In genomic region chr2:112585400-112585799, GRCh38 we compare ENCODE assay signal across 9 cellular contexts. TPM values are rescaled to one million over a fixed set of nuclear protein-coding genes. Genes with fewer than 3 reads are reported as not detected.
DNase-seq lines count a peak whose midpoint lies in the region; ATAC-seq and TF ChIP-seq lines count a peak whose summit lies in the region.
"Had no signal": no experiment of that assay in that cellular context is flagged by ENCODE, and none has a peak within 500 bp of the region (broad histone marks: within the 10 kb centered on the region; RNA-seq: fewer than 3 reads in every experiment).

No MANE protein-coding gene starts in this region.

- H3K4me1 Mint-ChIP-seq in chondrocyte (ENCODE audit: low read depth), result peaks cover 30% of the 10 kb centered on the region

- H3K9me3 Mint-ChIP-seq in chondrocyte (ENCODE audit: low read depth), result no peaks in the 10 kb centered on the region

- peaks cover 14% of the 10 kb centered on the region for H3K4me1 ChIP-seq in HUES6 (ENCODE audit: control insufficient read depth, insufficient read depth, low read length)
- H3K4me1 ChIP-seq in muscle layer of colon (ENCODE audit: insufficient read depth, low read length), result peaks cover 23% of the 10 kb centered on the region

- H3K36me3 ChIP-seq in HUES6 (ENCODE audit: control insufficient read depth, insufficient read depth, low read length) (peaks cover 32% of the 10 kb centered on the region), muscle layer of colon (ENCODE audit: insufficient read depth, low read length) (peaks cover 13% of the 10 kb centered on the region)

- H3K27ac ChIP-seq in 22Rv1 (peak overlapping the region; percentile 97), HUES6 (ENCODE audit: low read depth, low read length) (0 out of 2 replicates have a peak overlapping the region, but pooled peaks have one; percentile 50), muscle layer of colon (ENCODE audit: low read depth, low read length) (peak overlapping the region; percentile 90)

- H3K4me3 Mint-ChIP-seq in chondrocyte (ENCODE audit: unreplicated experiment), result peak overlapping the region; percentile 85

- H3K36me3 Mint-ChIP-seq in chondrocyte (ENCODE audit: low read depth), result peaks cover 8% of the 10 kb centered on the region

- no peaks in the 10 kb centered on the region for H3K9me3 ChIP-seq in HUES6 (ENCODE audit: control insufficient read depth, insufficient read depth, low read depth, low read length)
- H3K9me3 ChIP-seq in muscle layer of colon (ENCODE audit: low read length), result no peaks in the 10 kb centered on the region

- H3K4me3 ChIP-seq in HUES6 (ENCODE audit: low read depth, low read length) (peak overlapping the region; percentile 85), muscle layer of colon (ENCODE audit: low read depth in 1 of 2, low read length in 2 of 2) (peak overlapping the region; percentile 63 to 89)

- no peaks in the 10 kb centered on the region for H3K27me3 Mint-ChIP-seq in chondrocyte (ENCODE audit: low read depth)

- DNase-seq in chondrocyte (ENCODE audit: low spot score) (no peak), DMS53 treated with DMSO at 0.1 percent for 48 hours (lab: John Stamatoyannopoulos, UW; ENCODE audit: unreplicated experiment) (no peak), SKM-1 treated with dmso at 0.1 percent for 144 hours (lab: John Stamatoyannopoulos, UW; ENCODE audit: unreplicated experiment) (no peak)
- DNase-seq: hippocampal formation had no signal

- peak overlapping the region; percentile 83 for H3K9ac ChIP-seq in HUES6 (ENCODE audit: low read length)
- H3K9ac ChIP-seq in muscle layer of colon (ENCODE audit: low read length), result peak overlapping the region; percentile 75

- H3K27me3 ChIP-seq in HUES6 (ENCODE audit: control insufficient read depth, insufficient read depth, low read length) (no peaks in the 10 kb centered on the region), muscle layer of colon (ENCODE audit: control insufficient read depth in 1 of 2, insufficient read depth in 2 of 2, low read length in 2 of 2) (no peaks in the 10 kb centered on the region)

- H3K27ac Mint-ChIP-seq in chondrocyte (ENCODE audit: unreplicated experiment), result peak overlapping the region; percentile 99

- ATAC-seq in HG03108 (IDR thresholded peaks at IDR 0.05; ENCODE audit: unreplicated experiment) (no peak), HG02885 (IDR thresholded peaks at IDR 0.05; ENCODE audit: poor library complexity, unreplicated experiment) (no peak)

- no peak for TF ChIP-seq CTCF in 22Rv1 (IDR thresholded peaks at IDR 0.05)
- no peak for TF ChIP-seq CTCF in chondrocyte (IDR thresholded peaks at IDR 0.05)

RNA-seq across cellular contexts. Expression of gene CHCHD5, which starts 1.0 kb away (rescaled TPM):
- total RNA-seq in chondrocyte, result 16.9 to 22.7 TPM (median 22.4 TPM) in 3 replicates

RNA-seq across cellular contexts. Expression of gene POLR1B, which starts 43.1 kb away (rescaled TPM):
- total RNA-seq in chondrocyte, result 12.1 to 17.7 TPM (median 15.0 TPM) in 3 replicates
